In genomic region chr10:34655286-34656170, GRCh38 we compare ENCODE assay signal across 8 cellular contexts.
A peak's percentile ranks its signal among the peaks of the same experiment; 100 is the strongest.
DNase-seq lines count a peak whose midpoint lies in the region; ATAC-seq, FAIRE-seq and TF ChIP-seq lines count a peak whose summit lies in the region.

No MANE protein-coding gene starts in this region.

- POLR2A ChIA-PET in K562 (lab: Yijun Ruan, JAX), result interaction anchor here (0.5 to 1.6 kb wide), 3 partner anchors 11 to 724 kb away, joined by 3 to 5 read pairs (median 3); no protein-coding TSS in a partner anchor

- H3K4me3 ChIP-seq in K562, result no peak overlapping the region

- TF ChIP-seq RAD21 in K562 (CRISPR knock-in tag; conservative IDR thresholded peaks at IDR 0.05 in 1 of 2, IDR thresholded peaks at IDR 0.05 in 1 of 2), result peak; percentile 49 to 55

- H3K27ac ChIP-seq in K562 (ENCODE audit: extremely low read depth, low read depth, low read length), result no peak overlapping the region

- TF ChIP-seq EP300 in K562 (IDR thresholded peaks at IDR 0.05; ENCODE audit: low read length), result no peak

- TF ChIP-seq POLR2A in K562 (conservative IDR thresholded peaks at IDR 0.05), result no peak

- H3K9me1 ChIP-seq in K562 (ENCODE audit: control insufficient read depth, insufficient read depth, low read length), result no peaks in the 10 kb centered on the region

- no peak overlapping the region for H3K9ac ChIP-seq in K562 (ENCODE audit: insufficient read depth in 1 of 2, low read depth in 2 of 2, low read length in 2 of 2)

- CTCF ChIA-PET in K562 (lab: Yijun Ruan, JAX; ENCODE audit: low intra/inter-chr PET ratio), result no interaction called here

- 0 out of 2 replicates have a peak, but pooled peaks cover 17% of the 10 kb centered on the region for H4K20me1 ChIP-seq in K562 (replicated peaks; ENCODE audit: control insufficient read depth, insufficient read depth, low read length)

- peak; percentile 59 to 67 (median 63) for TF ChIP-seq CTCF in K562 (IDR thresholded peaks at IDR 0.05 in 2 of 3, conservative IDR thresholded peaks at IDR 0.05 in 1 of 3; ENCODE audit: insufficient read depth in 2 of 3, low read depth in 1 of 3, low read length in 3 of 3)

- in situ Hi-C loops in K562 (cut with MboI), result no loop called here

- WGBS in K562 (ENCODE audit: insufficient coverage, low coverage, missing lambda C conversion rate), result 32% methylated on average over 6 of the region's 6 CpGs

- peaks cover 0 to 7% of the 10 kb centered on the region in 2 experiments; a peak in 1 of 5 replicates for H3K27me3 ChIP-seq in K562 (ENCODE audit: control insufficient read depth in 2 of 2, insufficient read depth in 2 of 2, low read length in 2 of 2)

- intact Hi-C loops in K562 (cut with micrococcal nuclease), result no loop called here

- BruUV-seq in K562 (replicated peaks; lab: Mats Ljungman, UMichigan), result no TSS peak

- H2AFZ ChIP-seq in K562 (ENCODE audit: low read depth, low read length), result no peak overlapping the region

- H3K4me2 ChIP-seq in K562 (ENCODE audit: insufficient read depth, low read length), result no peak overlapping the region

- peak; percentile 53 for ATAC-seq in HG02610 (IDR thresholded peaks at IDR 0.05; ENCODE audit: unreplicated experiment)
- peak; percentile 77 for ATAC-seq in K562

- no peaks in the 10 kb centered on the region for H3K4me1 ChIP-seq in K562 (replicated peaks in 1 of 2; ENCODE audit: control insufficient read depth in 2 of 2, insufficient read depth in 2 of 2, low read length in 2 of 2)

- H3K79me2 ChIP-seq in K562 (ENCODE audit: control insufficient read depth, insufficient read depth, low read length), result no peaks in the 10 kb centered on the region

- peak; percentile 3 to 33 for DNase-seq in activated CD4-positive, alpha-beta T cell treated with anti-CD3 and anti-CD28 coated beads for 24 hours (ENCODE audit: low read depth in 2 of 2)
- no peak for DNase-seq in activated CD4-positive, alpha-beta T cell treated with anti-CD3 and anti-CD28 coated beads for 1 hour
- DNase-seq in NCI-H69 (lab: John Stamatoyannopoulos, UW) (peak; percentile 80), K562 (ENCODE audit: extremely low read depth in 1 of 4, low spot score in 3 of 4) (peak; percentile 38 to 66 (median 50)), kidney glomerular epithelial cell (lab: John Stamatoyannopoulos, UW) (peak; percentile 70), urothelium cell line (ENCODE audit: low spot score) (peak; percentile 39)
- no peak for DNase-seq in NK-92 treated with Interleukin-12 subunit alpha and Interleukin-12 subunit beta, amount 100 ng/mL, for 24 hours (lab: John Stamatoyannopoulos, UW)

- no peaks in the 10 kb centered on the region for H3K9me3 ChIP-seq in K562 (replicated peaks; ENCODE audit: control insufficient read depth, insufficient read depth, low read depth, low read length)

- H3K36me3 ChIP-seq in K562 (ENCODE audit: control insufficient read depth, insufficient read depth, low read length), result no peaks in the 10 kb centered on the region

- peak; percentile 90 for FAIRE-seq in K562 (lab: Jason Lieb, UNC)
- FAIRE-seq in urothelium cell line (lab: Jason Lieb, UNC), result peak; percentile 37

TF ChIP-seq in K562, 482 proteins besides CTCF, POLR2A, EP300 and RAD21 (continues in another document):
- TF ChIP-seq POLR2G (IDR thresholded peaks at IDR 0.05; ENCODE audit: low read depth, low read length) (no peak), ZNF3 (CRISPR knock-in tag; IDR thresholded peaks at IDR 0.05) (no peak), NFYB (IDR thresholded peaks at IDR 0.05; ENCODE audit: extremely low read depth, insufficient read length) (no peak), SMARCC2 (IDR thresholded peaks at IDR 0.05; ENCODE audit: low read depth) (no peak), SNAPC5 (CRISPR knock-in tag; IDR thresholded peaks at IDR 0.05) (no peak), GTF2F1 (IDR thresholded peaks at IDR 0.05; ENCODE audit: low read depth, low read length) (no peak), ZC3H4 (CRISPR knock-in tag; IDR thresholded peaks at IDR 0.05; ENCODE audit: borderline replicate concordance) (no peak), SMARCA5 (IDR thresholded peaks at IDR 0.05) (no peak), CREB3 (tag; conservative IDR thresholded peaks at IDR 0.05; ENCODE audit: low read depth) (no peak), MBD1 (CRISPR knock-in tag; IDR thresholded peaks at IDR 0.05) (no peak), ZNF217 (CRISPR knock-in tag; IDR thresholded peaks at IDR 0.05) (no peak), SMC3 (conservative IDR thresholded peaks at IDR 0.05; ENCODE audit: insufficient read depth, low read depth, low read length) (peak; percentile 40; the same call in 1 of the 2 replicates), ZNF584 (CRISPR knock-in tag; IDR thresholded peaks at IDR 0.05; ENCODE audit: low read depth) (no peak), SMAD3 (CRISPR knock-in tag; conservative IDR thresholded peaks at IDR 0.05) (no peak), DIDO1 (tag; IDR thresholded peaks at IDR 0.05; ENCODE audit: low read depth) (no peak), XRCC3 (IDR thresholded peaks at IDR 0.05) (no peak), CCNT2 (IDR thresholded peaks at IDR 0.05; ENCODE audit: borderline replicate concordance, extremely low read depth, insufficient read length, low read depth, low read length) (no peak), DEAF1 (CRISPR knock-in tag; IDR thresholded peaks at IDR 0.05) (0 out of 2 replicates have a peak, but pooled peaks have one; percentile 52)

Comparison
In these comparisons a context has a peak if more than half of its experiments do, and no peak if none do; other contexts are left out.
1. DNase-seq: peak in activated CD4-positive, alpha-beta T cell treated with anti-CD3 and anti-CD28 coated beads for 24 hours (2 of 2), NCI-H69 (single experiment), K562 (4 of 4), kidney glomerular epithelial cell (single experiment) and urothelium cell line (single experiment); none in activated CD4-positive, alpha-beta T cell treated with anti-CD3 and anti-CD28 coated beads for 1 hour (single experiment) and NK-92 treated with Interleukin-12 subunit alpha and Interleukin-12 subunit beta, amount 100 ng/mL, for 24 hours (single experiment).